In the genomic region with DNA sequence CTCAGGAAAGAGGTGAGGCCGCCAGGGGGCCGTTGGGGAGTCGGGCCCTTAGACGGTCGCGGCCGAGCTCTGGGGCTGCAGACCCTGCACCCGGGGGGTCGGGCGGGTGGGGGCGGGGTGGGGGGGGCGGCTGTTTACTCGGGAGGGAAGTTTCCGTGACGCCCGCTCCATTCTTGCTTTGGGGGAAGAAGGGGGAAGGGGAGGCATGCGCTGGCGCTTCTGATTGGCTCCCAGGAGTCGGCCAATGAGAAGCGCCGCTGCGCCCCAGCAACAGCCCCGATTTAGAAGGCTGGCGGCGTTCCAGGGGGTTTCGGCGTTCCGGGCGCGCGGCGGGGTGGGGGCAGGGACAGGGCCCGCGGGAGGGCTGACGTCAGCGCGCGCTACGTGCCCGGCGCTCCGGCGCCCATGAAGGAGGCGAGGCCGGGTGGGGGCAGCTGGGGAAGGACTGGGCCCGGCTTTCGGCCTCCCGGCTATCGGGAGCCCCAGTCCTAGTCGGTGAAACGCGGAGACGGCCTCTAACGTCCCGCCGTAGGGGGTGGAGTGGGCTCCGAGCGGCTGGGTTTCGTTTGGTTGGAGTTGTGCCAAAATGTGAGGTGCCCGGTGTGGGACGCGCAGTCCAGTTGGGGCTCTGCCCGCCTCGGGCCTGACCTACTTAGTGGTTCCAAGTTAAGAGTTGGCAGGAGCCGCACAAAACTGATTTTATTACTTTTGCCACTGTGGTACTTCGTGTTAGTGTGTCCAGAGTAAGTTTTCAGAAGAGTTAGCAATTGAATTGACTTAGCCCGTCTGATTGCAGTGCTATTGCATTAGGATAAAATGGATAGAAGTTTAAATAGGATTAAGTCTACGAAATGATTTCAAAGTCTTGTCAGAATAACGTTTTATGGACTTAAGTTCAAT, we compare ENCODE assay signal across 8 cellular contexts. TPM values are rescaled to one million over a fixed set of nuclear protein-coding genes. Genes with fewer than 3 reads are reported as not detected.
DNase-seq lines count a peak whose midpoint lies in the region; ATAC-seq lines count a peak whose summit lies in the region.

No MANE protein-coding gene starts in this region.

- WGBS in mesendoderm (ENCODE audit: extremely low coverage, insufficient coverage, low lambda C conversion rate) = no CpG with 5 or more reads among the region's 69 CpGs

- peaks cover 13% of the 10 kb centered on the region for H3K79me1 ChIP-seq in mesendoderm (ENCODE audit: low read length)

- H3K9me3 Mint-ChIP-seq in effector memory CD8-positive, alpha-beta T cell = no peaks in the 10 kb centered on the region

- H3K9ac ChIP-seq in mesendoderm (ENCODE audit: low read length) = peak overlapping the region; percentile 97

- no peak overlapping the region for H4K5ac ChIP-seq in mesendoderm (ENCODE audit: low read length)

- H3K4me2 ChIP-seq in mesendoderm (ENCODE audit: low read length) = peak overlapping the region; percentile 91

- H2AK5ac ChIP-seq in mesendoderm (ENCODE audit: low read length) = no peak overlapping the region

- H3K79me2 ChIP-seq in mesendoderm (ENCODE audit: control insufficient read depth, insufficient read depth, low read length) = peaks cover 15% of the 10 kb centered on the region

- H2BK5ac ChIP-seq in mesendoderm (ENCODE audit: low read length) = peak overlapping the region; percentile 50

- no peak overlapping the region for H4K8ac ChIP-seq in mesendoderm (ENCODE audit: low read depth, low read length)

- H3K27me3 ChIP-seq in mesendoderm (ENCODE audit: insufficient read depth, low read length, poor library complexity) = no peaks in the 10 kb centered on the region

- H3K27ac Mint-ChIP-seq in effector memory CD8-positive, alpha-beta T cell = peak overlapping the region; percentile 96 to 98

- H3K4me1 ChIP-seq in mesendoderm (ENCODE audit: control insufficient read depth, low read depth, low read length) = peaks cover 4% of the 10 kb centered on the region

- peak overlapping the region; percentile 96 for H3K56ac ChIP-seq in mesendoderm (ENCODE audit: low read length)

- H3K4me1 Mint-ChIP-seq in effector memory CD8-positive, alpha-beta T cell (ENCODE audit: low read depth in 2 of 2) = peaks cover 29 to 34% of the 10 kb centered on the region in 2 donors

- H3K18ac ChIP-seq in mesendoderm (ENCODE audit: low read length) = peak overlapping the region; percentile 99

- peak; percentile 96 for DNase-seq in COLO668 (lab: John Stamatoyannopoulos, UW; ENCODE audit: unreplicated experiment)
- DNase-seq in HT-29 (ENCODE audit: low spot score) = peak; percentile 93
- DNase-seq in NK-92 treated with Interleukin-12 subunit alpha and Interleukin-12 subunit beta, amount 100 ng/mL, for 24 hours (lab: John Stamatoyannopoulos, UW) = peak; percentile 94
- DNase-seq in activated CD8-positive, alpha-beta memory T cell treated with anti-CD3 and anti-CD28 coated beads for 48 hours (ENCODE audit: low read depth in 2 of 3, low spot score in 2 of 3) = peak; percentile 94 to 99 (median 98)
- DNase-seq in effector memory CD8-positive, alpha-beta T cell = peak; percentile 98 to 99 (median 98)
- peak; percentile 95 for DNase-seq in mesendoderm
- peak; percentile 97 for DNase-seq in stimulated activated CD8-positive, alpha-beta memory T cell treated with anti-CD3 and anti-CD28 coated beads, Interleukin-12 subunit alpha, Interleukin-12 subunit beta, amount 100 ng/mL, for 4 hours (ENCODE audit: low read depth)

- ATAC-seq in GM19467 (IDR thresholded peaks at IDR 0.05; ENCODE audit: unreplicated experiment) = peak; percentile 50
- peak; percentile 59 for ATAC-seq in effector memory CD8-positive, alpha-beta T cell (replicated peaks)

- H2BK15ac ChIP-seq in mesendoderm (replicated peaks; ENCODE audit: low read depth) = no peak overlapping the region

- peak overlapping the region; percentile 99 for H3K4ac ChIP-seq in mesendoderm (ENCODE audit: low read depth, low read length)

- no peak overlapping the region for H3K23ac ChIP-seq in mesendoderm (ENCODE audit: low read length)

- peak overlapping the region; percentile 54 for H2BK120ac ChIP-seq in mesendoderm (ENCODE audit: low read depth, low read length)

- peak overlapping the region; percentile 87 to 94 for H3K4me3 Mint-ChIP-seq in effector memory CD8-positive, alpha-beta T cell

- H3K4me3 ChIP-seq in mesendoderm (ENCODE audit: low read length) = peak overlapping the region; percentile 88

- no peaks in the 10 kb centered on the region for H3K36me3 ChIP-seq in mesendoderm (ENCODE audit: control insufficient read depth, insufficient read depth, low read length)

- peak overlapping the region; percentile 87 for H3K27ac ChIP-seq in mesendoderm (ENCODE audit: low read depth, low read length)

- peaks cover 77% of the 10 kb centered on the region for H3K36me3 Mint-ChIP-seq in effector memory CD8-positive, alpha-beta T cell (ENCODE audit: insufficient read depth)

- H3K27me3 Mint-ChIP-seq in effector memory CD8-positive, alpha-beta T cell = no peaks in the 10 kb centered on the region

RNA-seq across cellular contexts. Expression of a gene that starts 1.1 kb away (rescaled TPM):
- 17.8 and 19.4 TPM in 2 replicates for total RNA-seq in HT-29 (2014; rRNA removed; shearing (Covaris generic))
- 19.9 TPM for polyA plus RNA-seq in mesendoderm (2013, experiment 1 of 2)
- 21.1 TPM for polyA plus RNA-seq in mesendoderm (2013, experiment 2 of 2)

RNA-seq across cellular contexts. Expression of a gene that starts 36.2 kb away (rescaled TPM):
- total RNA-seq in HT-29 (2014; rRNA removed; shearing (Covaris generic)) = not detected in 2 replicates
- 5.1 TPM for polyA plus RNA-seq in mesendoderm (2013, experiment 1 of 2)
- 5.2 TPM for polyA plus RNA-seq in mesendoderm (2013, experiment 2 of 2)

Comparison
In these comparisons a context has a peak if more than half of its experiments do, and no peak if none do; other contexts are left out.
1. Peak in every context shown above with its lines: DNase-seq, ATAC-seq, H3K4me3 ChIP-seq and H3K27ac ChIP-seq.